In genomic region chr22:46018859-46019258, GRCh38 we compare ENCODE assay signal across 28 cellular contexts. TPM values are rescaled to one million over a fixed set of nuclear protein-coding genes. Genes with fewer than 3 reads are reported as not detected.
DNase-seq lines count a peak whose midpoint lies in the region; ATAC-seq and TF ChIP-seq lines count a peak whose summit lies in the region.
"Had no signal": no experiment of that assay in that cellular context is flagged by ENCODE, and none has a peak within 500 bp of the region (broad histone marks: within the 10 kb centered on the region; RNA-seq: fewer than 3 reads in every experiment).

No MANE protein-coding gene starts in this region.

- no peaks in the 10 kb centered on the region for H3K9me3 ChIP-seq in PC-9 (ENCODE audit: insufficient read depth, low read depth)
- H3K9me3 ChIP-seq: body of pancreas, right atrium auricular region, spleen, thoracic aorta had no signal

- H4K20me1 ChIP-seq in PC-9 (ENCODE audit: insufficient read depth), result no peaks in the 10 kb centered on the region

- intact Hi-C loops in PC-9 (cut with micrococcal nuclease; ENCODE audit: unreplicated experiment), result no loop called here

- peak overlapping the region; percentile 57 for H3K4me2 ChIP-seq in PC-9
- H3K4me2 ChIP-seq: KMS-11 had no signal

- peak; percentile 8 for DNase-seq in NCI-H510A treated with DMSO at 0.1 percent for 48 hours (lab: John Stamatoyannopoulos, UW)
- DNase-seq in NCI-H510A (lab: John Stamatoyannopoulos, UW), result no peak
- DNase-seq in PC-9, result peak in 1 of 2 experiments; percentile 85
- DNase-seq in chondrocyte (ENCODE audit: low spot score), result no peak
- DNase-seq in osteocyte (ENCODE audit: extremely low spot score, unreplicated experiment), result no peak
- no peak for DNase-seq in COR-L47 (lab: John Stamatoyannopoulos, UW)
- DNase-seq: activated CD4-positive, alpha-beta T cell treated with anti-CD3 and anti-CD28 coated beads for 1 hour; activated CD8-positive, alpha-beta T cell treated with anti-CD3 and anti-CD28 coated beads for 36 hours; activated naive CD4-positive, alpha-beta T cell treated with anti-CD3 and anti-CD28 coated beads, Interleukin-2, amount 10 ng/mL, durations not matched to agents 7 days and 5 days; CD4-positive, alpha-beta T cell; immature natural killer cell; mesenchymal stem cell; MV-4-11; NCI-H1436; NCI-H2107; stimulated activated CD4-positive, alpha-beta T cell treated with anti-CD3 and anti-CD28 coated beads, Interleukin-2, amount 100 ng/mL, for 24 hours had no signal

- H3K4me3 Mint-ChIP-seq in chondrocyte (ENCODE audit: unreplicated experiment), result no peak overlapping the region
- H3K4me3 Mint-ChIP-seq in osteocyte (ENCODE audit: unreplicated experiment), result no peak overlapping the region
- H3K4me3 Mint-ChIP-seq: activated CD8-positive, alpha-beta T cell treated with anti-CD3 and anti-CD28 coated beads for 36 hours; activated naive CD4-positive, alpha-beta T cell treated with anti-CD3 and anti-CD28 coated beads, Interleukin-2, amount 10 ng/mL, durations not matched to agents 7 days and 5 days; CD4-positive, alpha-beta T cell; immature natural killer cell; stimulated activated naive CD8-positive, alpha-beta T cell treated with anti-CD3 and anti-CD28 coated beads, Interleukin-15, Interleukin-2, amounts not matched to agents 100 ng/mL and 50 ng/mL, for 24 hours had no signal

- H3K9me2 ChIP-seq in PC-9 (ENCODE audit: insufficient read depth), result no peaks in the 10 kb centered on the region

- no TSS peak for BruUV-seq in PC-9 (replicated peaks; lab: Mats Ljungman, UMichigan)

- H3K36me3 Mint-ChIP-seq in chondrocyte (ENCODE audit: low read depth), result no peaks in the 10 kb centered on the region
- peaks cover 3% of the 10 kb centered on the region for H3K36me3 Mint-ChIP-seq in osteocyte (ENCODE audit: unreplicated experiment)
- H3K36me3 Mint-ChIP-seq: activated naive CD4-positive, alpha-beta T cell treated with anti-CD3 and anti-CD28 coated beads, Interleukin-2, amount 10 ng/mL, durations not matched to agents 7 days and 5 days had no signal

- H3K27me3 ChIP-seq in PC-9 (ENCODE audit: insufficient read depth, low read depth), result no peaks in the 10 kb centered on the region
- H3K27me3 ChIP-seq: body of pancreas, right atrium auricular region had no signal

- H3K9me3 Mint-ChIP-seq in chondrocyte (ENCODE audit: low read depth), result peaks cover 2% of the 10 kb centered on the region
- peaks cover 4% of the 10 kb centered on the region for H3K9me3 Mint-ChIP-seq in osteocyte (ENCODE audit: unreplicated experiment)
- H3K9me3 Mint-ChIP-seq: activated CD8-positive, alpha-beta T cell treated with anti-CD3 and anti-CD28 coated beads for 36 hours; activated naive CD4-positive, alpha-beta T cell treated with anti-CD3 and anti-CD28 coated beads, Interleukin-2, amount 10 ng/mL, durations not matched to agents 7 days and 5 days; CD4-positive, alpha-beta T cell; immature natural killer cell; stimulated activated naive CD8-positive, alpha-beta T cell treated with anti-CD3 and anti-CD28 coated beads, Interleukin-15, Interleukin-2, amounts not matched to agents 100 ng/mL and 50 ng/mL, for 24 hours had no signal

- H2AFZ ChIP-seq in PC-9, result 0 out of 2 replicates have a peak overlapping the region, but pooled peaks have one; percentile 13

- H3K27ac ChIP-seq in PC-9, result peak overlapping the region; percentile 85
- H3K27ac ChIP-seq: body of pancreas, KMS-11, right atrium auricular region, thoracic aorta had no signal

- CTCF ChIA-PET in PC-9 (lab: Charles Lee), result interaction anchor here (0.8 to 0.9 kb wide), 2 partner anchors 12 to 16 kb away, joined by 3 to 5 read pairs; no protein-coding TSS in a partner anchor

- TF ChIP-seq CTCF in PC-9 (conservative IDR thresholded peaks at IDR 0.05) (no peak), chondrocyte (IDR thresholded peaks at IDR 0.05) (no peak), osteocyte (IDR thresholded peaks at IDR 0.05) (no peak)

- 0 out of 2 replicates have a peak, but pooled peaks cover 3% of the 10 kb centered on the region for H3K79me2 ChIP-seq in PC-9 (ENCODE audit: low read depth)

- peaks cover 60% of the 10 kb centered on the region for H3F3A ChIP-seq in PC-9 (ENCODE audit: insufficient read depth, low read depth)

- no peaks in the 10 kb centered on the region for H3K36me3 ChIP-seq in PC-9 (ENCODE audit: low read depth)
- H3K36me3 ChIP-seq: right atrium auricular region, spleen, thoracic aorta had no signal

- peaks cover 61% of the 10 kb centered on the region for H3K4me1 Mint-ChIP-seq in chondrocyte (ENCODE audit: low read depth)
- H3K4me1 Mint-ChIP-seq in osteocyte (ENCODE audit: unreplicated experiment), result peaks cover 60% of the 10 kb centered on the region

- no peak overlapping the region; the same call in 1 of the 2 replicates for H3K4me3 ChIP-seq in PC-9
- H3K4me3 ChIP-seq: body of pancreas, GM12878, right atrium auricular region, spleen, thoracic aorta had no signal

- POLR2A ChIA-PET in PC-9 (lab: Charles Lee; ENCODE audit: unreplicated experiment), result no interaction called here

- H3K27ac Mint-ChIP-seq in chondrocyte (ENCODE audit: unreplicated experiment) (peak overlapping the region; percentile 88), osteocyte (ENCODE audit: unreplicated experiment) (peak overlapping the region; percentile 95)
- H3K27ac Mint-ChIP-seq: activated CD8-positive, alpha-beta T cell treated with anti-CD3 and anti-CD28 coated beads for 36 hours; activated naive CD4-positive, alpha-beta T cell treated with anti-CD3 and anti-CD28 coated beads, Interleukin-2, amount 10 ng/mL, durations not matched to agents 7 days and 5 days; CD4-positive, alpha-beta T cell; immature natural killer cell had no signal

- H3K27me3 Mint-ChIP-seq in chondrocyte (ENCODE audit: low read depth) (no peaks in the 10 kb centered on the region), osteocyte (ENCODE audit: unreplicated experiment) (no peaks in the 10 kb centered on the region)
- H3K27me3 Mint-ChIP-seq: activated CD8-positive, alpha-beta T cell treated with anti-CD3 and anti-CD28 coated beads for 36 hours; stimulated activated naive CD8-positive, alpha-beta T cell treated with anti-CD3 and anti-CD28 coated beads, Interleukin-15, Interleukin-2, amounts not matched to agents 100 ng/mL and 50 ng/mL, for 24 hours had no signal

- ATAC-seq in HG02870 (IDR thresholded peaks at IDR 0.05; ENCODE audit: unreplicated experiment), result no peak
- no peak for ATAC-seq in HG03025 (IDR thresholded peaks at IDR 0.05; ENCODE audit: low FRiP score, unreplicated experiment)
- ATAC-seq: activated CD8-positive, alpha-beta T cell treated with anti-CD3 and anti-CD28 coated beads for 36 hours; body of pancreas; GM12878; left lobe of liver had no signal

- peaks cover 58% of the 10 kb centered on the region for H3K4me1 ChIP-seq in PC-9 (replicated peaks; ENCODE audit: insufficient read depth)

RNA-seq across cellular contexts. Expression of gene WNT7B, which starts 41.9 kb away (rescaled TPM):
- total RNA-seq in PC-9 (2021) (66.9 and 75.5 TPM in 2 replicates), chondrocyte (0.15 to 1.1 TPM (median 0.18 TPM) in 3 replicates), osteocyte (2.3 and 2.7 TPM in 2 replicates)
- total RNA-seq: activated CD8-positive, alpha-beta T cell treated with anti-CD3 and anti-CD28 coated beads for 36 hours; CD4-positive, alpha-beta T cell; endothelial cell of umbilical vein; GM12878; spleen; T-helper 2 cell treated with Interferon-gamma antibody and Interleukin-4, amounts not matched to agents 100 ng/mL and 5 ng/mL, for 36 hours; thoracic aorta had no signal

Comparison
In these comparisons a context has a peak if more than half of its experiments do, and no peak if none do; other contexts are left out.
1. RNA of gene WNT7B, which starts 41.9 kb away (total RNA-seq): 66.9 to 75.5 TPM in PC-9; 2.3 to 2.7 TPM in osteocyte and 0.15 to 1.1 TPM in chondrocyte; every median in the first group is over 10 times any median in the second.